Comparison of ENCODE assay signal across 17 cellular contexts in the genomic region with DNA sequence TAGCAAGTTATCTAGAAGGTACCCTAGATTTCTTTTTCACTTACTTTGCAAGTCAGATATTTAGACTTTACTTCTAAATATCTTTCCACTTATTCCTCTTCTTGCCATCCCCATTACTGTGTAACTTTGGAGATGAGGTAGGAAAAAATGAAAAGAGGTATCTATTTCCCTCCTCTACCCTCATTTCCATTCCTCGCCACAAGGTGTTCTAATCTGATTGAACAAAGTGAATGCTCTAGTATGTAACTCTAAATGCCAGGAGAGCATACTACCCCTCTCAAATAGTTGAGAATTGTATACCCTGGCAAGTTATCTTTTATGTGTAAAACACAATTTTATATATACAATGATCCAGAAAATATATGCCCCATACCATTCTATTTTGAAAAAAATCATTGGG. TPM values are rescaled to one million over a fixed set of nuclear protein-coding genes. Genes with fewer than 3 reads are reported as not detected.
DNase-seq lines count a peak whose midpoint lies in the region; ATAC-seq and TF ChIP-seq lines count a peak whose summit lies in the region.
"Had no signal": no experiment of that assay in that cellular context is flagged by ENCODE, and none has a peak within 500 bp of the region (broad histone marks: within the 10 kb centered on the region; RNA-seq: fewer than 3 reads in every experiment).

No MANE protein-coding gene starts in this region.

- H3K9me3 Mint-ChIP-seq in GM23338 (peaks cover 11% of the 10 kb centered on the region; the same call in 2 of the 3 replicates), Calu3 (ENCODE audit: low read depth, unreplicated experiment) (no peaks in the 10 kb centered on the region)
- H3K9me3 Mint-ChIP-seq: activated naive CD4-positive, alpha-beta T cell treated with anti-CD3 and anti-CD28 coated beads, Interleukin-2, amount 50 U/mL, for 72 hours; effector memory CD8-positive, alpha-beta T cell had no signal

- H3K27ac Mint-ChIP-seq in GM23338 (no peak overlapping the region), Calu3 (ENCODE audit: unreplicated experiment) (no peak overlapping the region)
- H3K27ac Mint-ChIP-seq: WTC11 had no signal

- intact Hi-C loops in Calu3 (cut with micrococcal nuclease; ENCODE audit: unreplicated experiment): no loop called here

- H3K4me3 ChIP-seq in GM23338: no peak overlapping the region
- H3K4me3 ChIP-seq: cardiac muscle cell had no signal

- H4K20me1 ChIP-seq in GM23338 (replicated peaks; ENCODE audit: insufficient read depth): peaks cover 23% of the 10 kb centered on the region

- CTCF ChIA-PET in Calu3 (lab: Charles Lee): no interaction called here

- no peak overlapping the region for H3K27ac ChIP-seq in GM23338 (ENCODE audit: low read depth)
- H3K27ac ChIP-seq: cardiac muscle cell, parathyroid adenoma had no signal

- H3K4me3 Mint-ChIP-seq in GM23338: no peak overlapping the region
- no peak overlapping the region for H3K4me3 Mint-ChIP-seq in Calu3 (ENCODE audit: low read depth, unreplicated experiment)
- H3K4me3 Mint-ChIP-seq: WTC11 had no signal

- H3K4me1 Mint-ChIP-seq in GM23338: peaks cover 9% of the 10 kb centered on the region
- H3K4me1 Mint-ChIP-seq in Calu3 (ENCODE audit: low read depth, unreplicated experiment): peaks cover 13% of the 10 kb centered on the region

- peaks cover 22% of the 10 kb centered on the region for H3K4me1 ChIP-seq in GM23338 (ENCODE audit: insufficient read depth)

- peaks cover 37% of the 10 kb centered on the region for H3K36me3 Mint-ChIP-seq in GM23338 (ENCODE audit: low read depth)
- peaks cover 33% of the 10 kb centered on the region for H3K36me3 Mint-ChIP-seq in Calu3 (ENCODE audit: insufficient read depth, unreplicated experiment)

- no peak overlapping the region for H3K4me2 ChIP-seq in GM23338

- peaks cover 33% of the 10 kb centered on the region for H3K79me2 ChIP-seq in GM23338 (replicated peaks; ENCODE audit: insufficient read depth)
- H3K79me2 ChIP-seq: parathyroid adenoma had no signal

- H3K9me2 ChIP-seq in GM23338 (ENCODE audit: insufficient read depth): no peaks in the 10 kb centered on the region

- H3K27me3 Mint-ChIP-seq in GM23338 (ENCODE audit: insufficient read depth, low read depth, poor library complexity) (peaks cover 14% of the 10 kb centered on the region), Calu3 (ENCODE audit: unreplicated experiment) (no peaks in the 10 kb centered on the region)

- H3F3A ChIP-seq in GM23338 (replicated peaks; ENCODE audit: low read depth): no peaks in the 10 kb centered on the region

- no peak for ATAC-seq in GM23338
- ATAC-seq: activated naive CD4-positive, alpha-beta T cell treated with anti-CD3 and anti-CD28 coated beads, Interleukin-2, amount 50 U/mL, for 72 hours; effector memory CD8-positive, alpha-beta T cell; WTC11 had no signal

- DNase-seq in NCI-H82 (lab: John Stamatoyannopoulos, UW) (peak; percentile 41), NCI-H82 treated with DMSO at 0.1 percent for 48 hours (lab: John Stamatoyannopoulos, UW; ENCODE audit: unreplicated experiment) (no peak), GM23338 (ENCODE audit: low spot score) (peak; percentile 37), SK-MEL-5 (ENCODE audit: low read depth, low spot score) (peak; percentile 22), left kidney (ENCODE audit: low read depth, low spot score) (peak; percentile 13), anterior cingulate cortex (lab: John Stamatoyannopoulos, UW) (no peak), Calu3 (no peak)
- DNase-seq in stimulated activated CD4-positive, alpha-beta T cell treated with anti-CD3 and anti-CD28 coated beads, Interleukin-12 subunit alpha, Interleukin-12 subunit beta, amount 100 ng/mL, for 4 hours: no peak
- DNase-seq: effector memory CD8-positive, alpha-beta T cell; NCI-H2081; NK-92 treated with Interleukin-12 subunit alpha and Interleukin-12 subunit beta, amount 100 ng/mL, for 24 hours had no signal

- no peaks in the 10 kb centered on the region for H3K27me3 ChIP-seq in GM23338 (ENCODE audit: insufficient read depth)
- H3K27me3 ChIP-seq: cardiac muscle cell had no signal

- H3K36me3 ChIP-seq in GM23338 (ENCODE audit: insufficient read depth): peaks cover 8% of the 10 kb centered on the region; the same call in 1 of the 2 replicates

- BruUV-seq in Calu3 (replicated peaks; lab: Mats Ljungman, UMichigan): no TSS peak

- TF ChIP-seq CTCF in GM23338 (conservative IDR thresholded peaks at IDR 0.05; ENCODE audit: low read depth in 2 of 2): peak in 1 of 2 experiments; percentile 33; a peak in 1 of 4 replicates
- no peak for TF ChIP-seq CTCF in Calu3 (IDR thresholded peaks at IDR 0.05; ENCODE audit: unreplicated experiment)

- in situ Hi-C loops in SK-MEL-5 (cut with HindIII; ENCODE audit: low pct_unique_long_range_greater_than_20kb, low sequenced_read_pairs): no loop called here

- H2AFZ ChIP-seq in GM23338: no peak overlapping the region
- H2AFZ ChIP-seq: parathyroid adenoma had no signal

TF ChIP-seq in GM23338, 12 proteins besides CTCF, POLR2A, EP300 and RAD21 (continues in another document):
- TF ChIP-seq EZH2phosphoT487 (IDR thresholded peaks at IDR 0.05; ENCODE audit: unreplicated experiment) (no peak), ZNF331 (CRISPR knock-in tag; IDR thresholded peaks at IDR 0.05; ENCODE audit: low read depth) (no peak)
- TF ChIP-seq, protein P1, sequence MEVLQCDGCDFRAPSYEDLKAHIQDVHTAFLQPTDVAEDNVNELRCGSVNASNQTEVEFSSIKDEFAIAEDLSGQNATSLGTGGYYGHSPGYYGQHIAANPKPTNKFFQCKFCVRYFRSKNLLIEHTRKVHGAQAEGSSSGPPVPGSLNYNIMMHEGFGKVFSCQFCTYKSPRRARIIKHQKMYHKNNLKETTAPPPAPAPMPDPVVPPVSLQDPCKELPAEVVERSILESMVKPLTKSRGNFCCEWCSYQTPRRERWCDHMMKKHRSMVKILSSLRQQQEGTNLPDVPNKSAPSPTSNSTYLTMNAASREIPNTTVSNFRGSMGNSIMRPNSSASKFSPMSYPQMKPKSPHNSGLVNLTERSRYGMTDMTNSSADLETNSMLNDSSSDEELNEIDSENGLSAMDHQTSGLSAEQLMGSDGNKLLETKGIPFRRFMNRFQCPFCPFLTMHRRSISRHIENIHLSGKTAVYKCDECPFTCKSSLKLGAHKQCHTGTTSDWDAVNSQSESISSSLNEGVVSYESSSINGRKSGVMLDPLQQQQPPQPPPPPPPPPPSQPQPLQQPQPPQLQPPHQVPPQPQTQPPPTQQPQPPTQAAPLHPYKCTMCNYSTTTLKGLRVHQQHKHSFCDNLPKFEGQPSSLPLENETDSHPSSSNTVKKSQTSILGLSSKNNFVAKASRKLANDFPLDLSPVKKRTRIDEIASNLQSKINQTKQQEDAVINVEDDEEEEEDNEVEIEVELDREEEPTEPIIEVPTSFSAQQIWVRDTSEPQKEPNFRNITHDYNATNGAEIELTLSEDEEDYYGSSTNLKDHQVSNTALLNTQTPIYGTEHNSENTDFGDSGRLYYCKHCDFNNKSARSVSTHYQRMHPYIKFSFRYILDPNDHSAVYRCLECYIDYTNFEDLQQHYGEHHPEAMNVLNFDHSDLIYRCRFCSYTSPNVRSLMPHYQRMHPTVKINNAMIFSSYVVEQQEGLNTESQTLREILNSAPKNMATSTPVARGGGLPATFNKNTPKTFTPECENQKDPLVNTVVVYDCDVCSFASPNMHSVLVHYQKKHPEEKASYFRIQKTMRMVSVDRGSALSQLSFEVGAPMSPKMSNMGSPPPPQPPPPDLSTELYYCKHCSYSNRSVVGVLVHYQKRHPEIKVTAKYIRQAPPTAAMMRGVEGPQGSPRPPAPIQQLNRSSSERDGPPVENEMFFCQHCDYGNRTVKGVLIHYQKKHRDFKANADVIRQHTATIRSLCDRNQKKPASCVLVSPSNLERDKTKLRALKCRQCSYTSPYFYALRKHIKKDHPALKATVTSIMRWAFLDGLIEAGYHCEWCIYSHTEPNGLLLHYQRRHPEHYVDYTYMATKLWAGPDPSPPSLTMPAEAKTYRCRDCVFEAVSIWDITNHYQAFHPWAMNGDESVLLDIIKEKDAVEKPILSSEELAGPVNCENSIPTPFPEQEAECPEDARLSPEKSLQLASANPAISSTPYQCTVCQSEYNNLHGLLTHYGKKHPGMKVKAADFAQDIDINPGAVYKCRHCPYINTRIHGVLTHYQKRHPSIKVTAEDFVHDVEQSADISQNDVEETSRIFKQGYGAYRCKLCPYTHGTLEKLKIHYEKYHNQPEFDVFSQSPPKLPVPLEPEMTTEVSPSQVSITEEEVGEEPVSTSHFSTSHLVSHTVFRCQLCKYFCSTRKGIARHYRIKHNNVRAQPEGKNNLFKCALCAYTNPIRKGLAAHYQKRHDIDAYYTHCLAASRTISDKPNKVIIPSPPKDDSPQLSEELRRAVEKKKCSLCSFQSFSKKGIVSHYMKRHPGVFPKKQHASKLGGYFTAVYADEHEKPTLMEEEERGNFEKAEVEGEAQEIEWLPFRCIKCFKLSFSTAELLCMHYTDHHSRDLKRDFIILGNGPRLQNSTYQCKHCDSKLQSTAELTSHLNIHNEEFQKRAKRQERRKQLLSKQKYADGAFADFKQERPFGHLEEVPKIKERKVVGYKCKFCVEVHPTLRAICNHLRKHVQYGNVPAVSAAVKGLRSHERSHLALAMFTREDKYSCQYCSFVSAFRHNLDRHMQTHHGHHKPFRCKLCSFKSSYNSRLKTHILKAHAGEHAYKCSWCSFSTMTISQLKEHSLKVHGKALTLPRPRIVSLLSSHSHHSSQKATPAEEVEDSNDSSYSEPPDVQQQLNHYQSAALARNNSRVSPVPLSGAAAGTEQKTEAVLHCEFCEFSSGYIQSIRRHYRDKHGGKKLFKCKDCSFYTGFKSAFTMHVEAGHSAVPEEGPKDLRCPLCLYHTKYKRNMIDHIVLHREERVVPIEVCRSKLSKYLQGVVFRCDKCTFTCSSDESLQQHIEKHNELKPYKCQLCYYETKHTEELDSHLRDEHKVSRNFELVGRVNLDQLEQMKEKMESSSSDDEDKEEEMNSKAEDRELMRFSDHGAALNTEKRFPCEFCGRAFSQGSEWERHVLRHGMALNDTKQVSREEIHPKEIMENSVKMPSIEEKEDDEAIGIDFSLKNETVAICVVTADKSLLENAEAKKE (CRISPR knock-in tag; IDR thresholded peaks at IDR 0.05): no peak

RNA-seq across cellular contexts. Expression of gene LDHB, which starts 1.7 kb away (rescaled TPM):
- 1,537 and 1,654 TPM in 2 replicates for total RNA-seq in GM23338 (2014; rRNA removed; shearing (Covaris generic))
- 1,924 and 1,990 TPM in 2 replicates for polyA plus RNA-seq in GM23338 (2016; fragmentation: Nextera tagmentation; extraction: Ambion mirVana)
- 1,885 and 2,159 TPM in 2 replicates for total RNA-seq in SK-MEL-5 (2014; rRNA removed; shearing (Covaris generic))
- 1,235 and 1,283 TPM in 2 replicates for polyA plus RNA-seq in SK-MEL-5 (2015; cell fraction: cytosol; rRNA removed)
- 373 and 500 TPM in 2 replicates for polyA plus RNA-seq in SK-MEL-5 (2015; cell fraction: nucleus; rRNA removed)
- 816 and 826 TPM in 2 replicates for total RNA-seq in Calu3 (2022)

RNA-seq across cellular contexts. Expression of gene GYS2, which starts 54.7 kb away (rescaled TPM):
- total RNA-seq in GM23338 (2014; rRNA removed; shearing (Covaris generic)): not detected in 2 replicates
- not detected in 2 replicates for polyA plus RNA-seq in GM23338 (2016; fragmentation: Nextera tagmentation; extraction: Ambion mirVana)
- total RNA-seq in SK-MEL-5 (2014; rRNA removed; shearing (Covaris generic)): not detected in 2 replicates
- not detected in 2 replicates for polyA plus RNA-seq in SK-MEL-5 (2015; cell fraction: cytosol; rRNA removed)
- 0.07 TPM in 1 of 2 replicates, not detected in the other for polyA plus RNA-seq in SK-MEL-5 (2015; cell fraction: nucleus; rRNA removed)
- not detected in 2 replicates for total RNA-seq in Calu3 (2022)
- total RNA-seq: activated naive CD4-positive, alpha-beta T cell treated with anti-CD3 and anti-CD28 coated beads, Interleukin-2, amount 50 U/mL, for 72 hours; cardiac muscle cell; LHCN-M2; mononuclear cell; WTC11 had no signal
- polyA plus RNA-seq: cardiac muscle cell had no signal

Comparison
In these comparisons a context has a peak if more than half of its experiments do, and no peak if none do; other contexts are left out.
1. DNase-seq: peak in NCI-H82 (single experiment), GM23338 (single experiment), SK-MEL-5 (single experiment) and left kidney (single experiment); none in NCI-H82 treated with DMSO at 0.1 percent for 48 hours (single experiment), stimulated activated CD4-positive, alpha-beta T cell treated with anti-CD3 and anti-CD28 coated beads, Interleukin-12 subunit alpha, Interleukin-12 subunit beta, amount 100 ng/mL, for 4 hours (single experiment), anterior cingulate cortex (0 of 58) and Calu3 (single experiment).